ENCODE assay signal across 3 cellular contexts in the genomic region with DNA sequence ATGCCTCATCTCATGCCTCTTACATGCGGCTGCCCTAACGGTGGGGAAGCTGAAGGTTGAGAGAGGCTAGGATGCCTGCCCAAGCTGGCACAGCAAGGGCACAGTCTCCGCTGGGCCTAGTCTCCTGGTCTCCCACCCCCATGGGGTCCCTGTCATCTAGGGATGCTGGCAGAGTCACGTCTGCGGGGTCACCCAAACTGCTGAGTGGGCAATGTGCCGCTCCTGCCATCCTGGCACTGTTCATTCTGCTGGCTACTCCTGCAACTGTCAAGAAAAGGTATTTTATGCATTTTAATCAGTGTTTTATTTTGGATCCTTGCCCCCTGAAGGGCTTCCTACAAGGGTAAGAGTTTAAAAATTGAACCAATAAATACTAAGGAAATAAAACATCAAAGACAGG.
TF ChIP-seq lines count a peak whose summit lies in the region.

No MANE protein-coding gene starts in this region.

TF ChIP-seq in A549, 52 proteins besides CTCF, POLR2A, EP300 and RAD21:
- TF ChIP-seq FOSL2 (IDR thresholded peaks at IDR 0.05): no peak
- TF ChIP-seq FOSL2 (CRISPR knock-in tag; IDR thresholded peaks at IDR 0.05): no peak
- TF ChIP-seq RNF2 (IDR thresholded peaks at IDR 0.05; ENCODE audit: borderline replicate concordance, low read depth): no peak
- no peak for TF ChIP-seq ELK1 (IDR thresholded peaks at IDR 0.05; ENCODE audit: low read depth, low read length)
- TF ChIP-seq ZC3H11A (IDR thresholded peaks at IDR 0.05): no peak
- TF ChIP-seq, protein P1, sequence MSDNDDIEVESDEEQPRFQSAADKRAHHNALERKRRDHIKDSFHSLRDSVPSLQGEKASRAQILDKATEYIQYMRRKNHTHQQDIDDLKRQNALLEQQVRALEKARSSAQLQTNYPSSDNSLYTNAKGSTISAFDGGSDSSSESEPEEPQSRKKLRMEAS (IDR thresholded peaks at IDR 0.05): no peak
- no peak for TF ChIP-seq JUNB (IDR thresholded peaks at IDR 0.05)
- no peak for TF ChIP-seq CBX2 (IDR thresholded peaks at IDR 0.05; ENCODE audit: borderline replicate concordance, low read depth)
- peak; percentile 80 for TF ChIP-seq MAFK (IDR thresholded peaks at IDR 0.05; ENCODE audit: partially characterized antibody)
- no peak for TF ChIP-seq PHF8 (IDR thresholded peaks at IDR 0.05; ENCODE audit: borderline replicate concordance, low read depth)
TF ChIP-seq in A549: peak in this region for 1.

TF ChIP-seq in GM23338, 12 proteins besides CTCF, POLR2A, EP300 and RAD21:
- no peak for TF ChIP-seq CREB1 (CRISPR knock-in tag; IDR thresholded peaks at IDR 0.05; ENCODE audit: low read depth)
- no peak for TF ChIP-seq EZH2phosphoT487 (IDR thresholded peaks at IDR 0.05; ENCODE audit: unreplicated experiment)
- TF ChIP-seq, protein P2, sequence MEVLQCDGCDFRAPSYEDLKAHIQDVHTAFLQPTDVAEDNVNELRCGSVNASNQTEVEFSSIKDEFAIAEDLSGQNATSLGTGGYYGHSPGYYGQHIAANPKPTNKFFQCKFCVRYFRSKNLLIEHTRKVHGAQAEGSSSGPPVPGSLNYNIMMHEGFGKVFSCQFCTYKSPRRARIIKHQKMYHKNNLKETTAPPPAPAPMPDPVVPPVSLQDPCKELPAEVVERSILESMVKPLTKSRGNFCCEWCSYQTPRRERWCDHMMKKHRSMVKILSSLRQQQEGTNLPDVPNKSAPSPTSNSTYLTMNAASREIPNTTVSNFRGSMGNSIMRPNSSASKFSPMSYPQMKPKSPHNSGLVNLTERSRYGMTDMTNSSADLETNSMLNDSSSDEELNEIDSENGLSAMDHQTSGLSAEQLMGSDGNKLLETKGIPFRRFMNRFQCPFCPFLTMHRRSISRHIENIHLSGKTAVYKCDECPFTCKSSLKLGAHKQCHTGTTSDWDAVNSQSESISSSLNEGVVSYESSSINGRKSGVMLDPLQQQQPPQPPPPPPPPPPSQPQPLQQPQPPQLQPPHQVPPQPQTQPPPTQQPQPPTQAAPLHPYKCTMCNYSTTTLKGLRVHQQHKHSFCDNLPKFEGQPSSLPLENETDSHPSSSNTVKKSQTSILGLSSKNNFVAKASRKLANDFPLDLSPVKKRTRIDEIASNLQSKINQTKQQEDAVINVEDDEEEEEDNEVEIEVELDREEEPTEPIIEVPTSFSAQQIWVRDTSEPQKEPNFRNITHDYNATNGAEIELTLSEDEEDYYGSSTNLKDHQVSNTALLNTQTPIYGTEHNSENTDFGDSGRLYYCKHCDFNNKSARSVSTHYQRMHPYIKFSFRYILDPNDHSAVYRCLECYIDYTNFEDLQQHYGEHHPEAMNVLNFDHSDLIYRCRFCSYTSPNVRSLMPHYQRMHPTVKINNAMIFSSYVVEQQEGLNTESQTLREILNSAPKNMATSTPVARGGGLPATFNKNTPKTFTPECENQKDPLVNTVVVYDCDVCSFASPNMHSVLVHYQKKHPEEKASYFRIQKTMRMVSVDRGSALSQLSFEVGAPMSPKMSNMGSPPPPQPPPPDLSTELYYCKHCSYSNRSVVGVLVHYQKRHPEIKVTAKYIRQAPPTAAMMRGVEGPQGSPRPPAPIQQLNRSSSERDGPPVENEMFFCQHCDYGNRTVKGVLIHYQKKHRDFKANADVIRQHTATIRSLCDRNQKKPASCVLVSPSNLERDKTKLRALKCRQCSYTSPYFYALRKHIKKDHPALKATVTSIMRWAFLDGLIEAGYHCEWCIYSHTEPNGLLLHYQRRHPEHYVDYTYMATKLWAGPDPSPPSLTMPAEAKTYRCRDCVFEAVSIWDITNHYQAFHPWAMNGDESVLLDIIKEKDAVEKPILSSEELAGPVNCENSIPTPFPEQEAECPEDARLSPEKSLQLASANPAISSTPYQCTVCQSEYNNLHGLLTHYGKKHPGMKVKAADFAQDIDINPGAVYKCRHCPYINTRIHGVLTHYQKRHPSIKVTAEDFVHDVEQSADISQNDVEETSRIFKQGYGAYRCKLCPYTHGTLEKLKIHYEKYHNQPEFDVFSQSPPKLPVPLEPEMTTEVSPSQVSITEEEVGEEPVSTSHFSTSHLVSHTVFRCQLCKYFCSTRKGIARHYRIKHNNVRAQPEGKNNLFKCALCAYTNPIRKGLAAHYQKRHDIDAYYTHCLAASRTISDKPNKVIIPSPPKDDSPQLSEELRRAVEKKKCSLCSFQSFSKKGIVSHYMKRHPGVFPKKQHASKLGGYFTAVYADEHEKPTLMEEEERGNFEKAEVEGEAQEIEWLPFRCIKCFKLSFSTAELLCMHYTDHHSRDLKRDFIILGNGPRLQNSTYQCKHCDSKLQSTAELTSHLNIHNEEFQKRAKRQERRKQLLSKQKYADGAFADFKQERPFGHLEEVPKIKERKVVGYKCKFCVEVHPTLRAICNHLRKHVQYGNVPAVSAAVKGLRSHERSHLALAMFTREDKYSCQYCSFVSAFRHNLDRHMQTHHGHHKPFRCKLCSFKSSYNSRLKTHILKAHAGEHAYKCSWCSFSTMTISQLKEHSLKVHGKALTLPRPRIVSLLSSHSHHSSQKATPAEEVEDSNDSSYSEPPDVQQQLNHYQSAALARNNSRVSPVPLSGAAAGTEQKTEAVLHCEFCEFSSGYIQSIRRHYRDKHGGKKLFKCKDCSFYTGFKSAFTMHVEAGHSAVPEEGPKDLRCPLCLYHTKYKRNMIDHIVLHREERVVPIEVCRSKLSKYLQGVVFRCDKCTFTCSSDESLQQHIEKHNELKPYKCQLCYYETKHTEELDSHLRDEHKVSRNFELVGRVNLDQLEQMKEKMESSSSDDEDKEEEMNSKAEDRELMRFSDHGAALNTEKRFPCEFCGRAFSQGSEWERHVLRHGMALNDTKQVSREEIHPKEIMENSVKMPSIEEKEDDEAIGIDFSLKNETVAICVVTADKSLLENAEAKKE (CRISPR knock-in tag; IDR thresholded peaks at IDR 0.05): no peak

TF ChIP-seq in H1, 55 proteins besides CTCF, POLR2A, EP300 and RAD21:
- TF ChIP-seq BACH1 (IDR thresholded peaks at IDR 0.05; ENCODE audit: low read length) (no peak), CTBP2 (IDR thresholded peaks at IDR 0.05; ENCODE audit: borderline replicate concordance, insufficient read depth, insufficient read length, low read length) (no peak), CBX8 (IDR thresholded peaks at IDR 0.05; ENCODE audit: borderline replicate concordance, low read depth, low read length) (no peak), NANOG (IDR thresholded peaks at IDR 0.05; ENCODE audit: insufficient read depth, low read depth, low read length, poor library complexity, severe bottlenecking) (no peak), CREB1 (IDR thresholded peaks at IDR 0.05) (no peak), ASH2L (IDR thresholded peaks at IDR 0.05; ENCODE audit: low read length) (no peak), CHD1 (IDR thresholded peaks at IDR 0.05; ENCODE audit: low read depth, low read length) (no peak), MAFK (IDR thresholded peaks at IDR 0.05; ENCODE audit: low read depth, low read length) (no peak), HDAC6 (IDR thresholded peaks at IDR 0.05; ENCODE audit: low read depth, low read length) (no peak), CEBPB (IDR thresholded peaks at IDR 0.05; ENCODE audit: low read depth, low read length) (no peak), KDM5A (IDR thresholded peaks at IDR 0.05; ENCODE audit: low read length) (no peak), ATF3 (IDR thresholded peaks at IDR 0.05; ENCODE audit: insufficient read depth, low read depth, low read length) (no peak), CHD7 (IDR thresholded peaks at IDR 0.05; ENCODE audit: insufficient replicate concordance, low read length) (no peak), YY1 (IDR thresholded peaks at IDR 0.05; ENCODE audit: low read depth, low read length) (no peak), SRF (IDR thresholded peaks at IDR 0.05; ENCODE audit: low read depth, low read length) (no peak), SAP30 (IDR thresholded peaks at IDR 0.05; ENCODE audit: insufficient read depth, insufficient replicate concordance, low read length) (no peak), GABPA (IDR thresholded peaks at IDR 0.05; ENCODE audit: borderline replicate concordance, insufficient read depth, low read length) (no peak)
- TF ChIP-seq, protein P3, sequence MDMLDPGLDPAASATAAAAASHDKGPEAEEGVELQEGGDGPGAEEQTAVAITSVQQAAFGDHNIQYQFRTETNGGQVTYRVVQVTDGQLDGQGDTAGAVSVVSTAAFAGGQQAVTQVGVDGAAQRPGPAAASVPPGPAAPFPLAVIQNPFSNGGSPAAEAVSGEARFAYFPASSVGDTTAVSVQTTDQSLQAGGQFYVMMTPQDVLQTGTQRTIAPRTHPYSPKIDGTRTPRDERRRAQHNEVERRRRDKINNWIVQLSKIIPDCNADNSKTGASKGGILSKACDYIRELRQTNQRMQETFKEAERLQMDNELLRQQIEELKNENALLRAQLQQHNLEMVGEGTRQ (IDR thresholded peaks at IDR 0.05; ENCODE audit: low read length): no peak
- TF ChIP-seq, protein P1 (IDR thresholded peaks at IDR 0.05): no peak
